ENCODE assay signal across 1 cellular context in the genomic region with DNA sequence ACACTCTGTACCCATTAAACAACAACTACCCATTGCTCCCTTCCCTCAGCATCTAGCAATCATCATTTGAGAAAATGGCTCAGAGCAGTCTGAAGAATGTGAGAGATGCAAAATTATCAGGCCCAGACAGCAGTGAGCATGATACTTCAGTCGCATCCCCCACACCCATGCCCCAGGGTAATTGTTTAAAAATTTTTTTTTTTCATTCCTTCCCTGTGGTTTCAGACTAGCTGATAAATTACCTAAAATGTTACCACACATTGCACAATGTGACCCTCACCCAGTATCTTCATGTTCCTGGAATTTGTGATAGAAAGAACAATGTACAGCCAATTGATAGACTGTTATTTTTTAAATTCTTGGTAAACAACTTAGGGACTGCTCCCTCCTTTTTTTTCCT.
TF ChIP-seq lines count a peak whose summit lies in the region.

No MANE protein-coding gene starts in this region.

TF ChIP-seq in K562, 482 proteins besides CTCF, POLR2A, EP300 and RAD21 (continued from another document and continues in another):
- TF ChIP-seq, protein P1, sequence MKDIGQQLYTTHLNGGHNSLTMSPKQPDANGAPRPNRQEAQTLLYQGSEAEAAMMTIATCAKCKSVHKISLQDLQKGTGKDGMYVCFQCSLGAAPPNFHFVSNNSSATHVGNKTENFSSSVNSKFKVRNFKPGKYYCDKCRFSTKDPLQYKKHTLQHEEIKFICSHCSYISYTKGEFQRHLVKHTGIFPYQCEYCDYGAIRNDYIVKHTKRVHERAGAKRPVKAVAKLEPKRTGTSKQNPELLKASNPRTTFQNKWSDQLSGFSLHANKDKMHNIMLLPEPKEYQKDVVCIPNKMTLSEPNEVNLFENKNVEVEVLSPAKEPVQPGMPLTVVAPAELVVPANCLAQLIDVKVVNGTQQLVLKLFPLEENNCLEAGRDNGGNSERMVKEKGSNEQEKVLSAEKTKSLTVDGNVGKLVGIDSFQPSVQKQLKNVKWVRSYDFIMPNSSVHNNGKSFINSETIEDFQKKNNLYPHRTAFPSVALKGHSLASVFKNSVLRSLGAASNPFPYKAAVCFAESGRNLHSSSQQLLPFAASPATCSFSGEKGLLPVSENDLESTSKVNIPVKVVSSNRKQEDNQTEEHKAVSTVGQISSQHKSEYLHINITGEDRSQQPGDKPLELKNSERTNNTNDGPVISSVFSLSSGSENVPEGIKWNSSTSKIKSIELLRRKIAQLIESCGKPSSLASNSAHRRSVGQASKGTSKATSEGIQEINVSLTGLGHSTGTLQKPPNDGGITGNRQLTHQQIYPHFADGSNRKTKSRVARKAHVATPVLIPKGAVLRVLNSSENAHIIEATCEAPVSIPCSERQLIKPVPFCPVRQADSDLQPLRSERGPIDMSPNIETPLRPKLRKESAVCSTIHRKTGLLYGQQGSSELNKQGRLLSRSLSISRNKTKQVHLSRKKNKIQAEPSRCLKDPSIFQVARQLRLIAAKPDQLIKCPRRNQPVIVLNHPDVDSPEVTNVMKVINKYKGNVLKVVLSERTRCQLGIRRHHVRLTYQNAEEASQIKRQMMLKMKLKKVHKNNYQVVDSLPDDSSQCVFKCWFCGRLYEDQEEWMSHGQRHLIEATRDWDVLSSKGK (CRISPR knock-in tag; IDR thresholded peaks at IDR 0.05): no peak
- TF ChIP-seq CREB1 (IDR thresholded peaks at IDR 0.05): peak; percentile 33; the same call in 1 of the 2 replicates
- no peak for TF ChIP-seq CREB1 (CRISPR knock-in tag; IDR thresholded peaks at IDR 0.05)
- no peak for TF ChIP-seq ZNF511 (CRISPR knock-in tag; IDR thresholded peaks at IDR 0.05)
- no peak for TF ChIP-seq ZNF232 (CRISPR knock-in tag; IDR thresholded peaks at IDR 0.05)
- TF ChIP-seq ZNF778 (CRISPR knock-in tag; IDR thresholded peaks at IDR 0.05): no peak
- TF ChIP-seq, protein P2, sequence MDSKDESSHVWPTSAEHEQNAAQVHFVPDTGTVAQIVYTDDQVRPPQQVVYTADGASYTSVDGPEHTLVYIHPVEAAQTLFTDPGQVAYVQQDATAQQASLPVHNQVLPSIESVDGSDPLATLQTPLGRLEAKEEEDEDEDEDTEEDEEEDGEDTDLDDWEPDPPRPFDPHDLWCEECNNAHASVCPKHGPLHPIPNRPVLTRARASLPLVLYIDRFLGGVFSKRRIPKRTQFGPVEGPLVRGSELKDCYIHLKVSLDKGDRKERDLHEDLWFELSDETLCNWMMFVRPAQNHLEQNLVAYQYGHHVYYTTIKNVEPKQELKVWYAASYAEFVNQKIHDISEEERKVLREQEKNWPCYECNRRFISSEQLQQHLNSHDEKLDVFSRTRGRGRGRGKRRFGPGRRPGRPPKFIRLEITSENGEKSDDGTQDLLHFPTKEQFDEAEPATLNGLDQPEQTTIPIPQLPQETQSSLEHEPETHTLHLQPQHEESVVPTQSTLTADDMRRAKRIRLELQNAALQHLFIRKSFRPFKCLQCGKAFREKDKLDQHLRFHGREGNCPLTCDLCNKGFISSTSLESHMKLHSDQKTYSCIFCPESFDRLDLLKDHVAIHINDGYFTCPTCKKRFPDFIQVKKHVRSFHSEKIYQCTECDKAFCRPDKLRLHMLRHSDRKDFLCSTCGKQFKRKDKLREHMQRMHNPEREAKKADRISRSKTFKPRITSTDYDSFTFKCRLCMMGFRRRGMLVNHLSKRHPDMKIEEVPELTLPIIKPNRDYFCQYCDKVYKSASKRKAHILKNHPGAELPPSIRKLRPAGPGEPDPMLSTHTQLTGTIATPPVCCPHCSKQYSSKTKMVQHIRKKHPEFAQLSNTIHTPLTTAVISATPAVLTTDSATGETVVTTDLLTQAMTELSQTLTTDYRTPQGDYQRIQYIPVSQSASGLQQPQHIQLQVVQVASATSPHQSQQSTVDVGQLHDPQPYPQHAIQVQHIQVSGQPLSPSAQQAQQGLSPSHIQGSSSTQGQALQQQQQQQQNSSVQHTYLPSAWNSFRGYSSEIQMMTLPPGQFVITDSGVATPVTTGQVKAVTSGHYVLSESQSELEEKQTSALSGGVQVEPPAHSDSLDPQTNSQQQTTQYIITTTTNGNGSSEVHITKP (IDR thresholded peaks at IDR 0.05; ENCODE audit: partially characterized antibody): no peak
- peak; percentile 87 for TF ChIP-seq MEIS2 (IDR thresholded peaks at IDR 0.05; ENCODE audit: partially characterized antibody)
- no peak for TF ChIP-seq KHSRP (IDR thresholded peaks at IDR 0.05)
- TF ChIP-seq HIVEP1 (CRISPR knock-in tag; IDR thresholded peaks at IDR 0.05): no peak
- peak; percentile 87 for TF ChIP-seq TCF3 (CRISPR knock-in tag; IDR thresholded peaks at IDR 0.05)
- 0 out of 2 replicates have a peak, but pooled peaks have one; percentile 74 for TF ChIP-seq NBN (IDR thresholded peaks at IDR 0.05; ENCODE audit: low read depth)
- TF ChIP-seq ATF6 (CRISPR knock-in tag; IDR thresholded peaks at IDR 0.05): no peak
- peak; percentile 90 for TF ChIP-seq CEBPG (CRISPR knock-in tag; IDR thresholded peaks at IDR 0.05)
- TF ChIP-seq CEBPG (tag; conservative IDR thresholded peaks at IDR 0.05 in 1 of 2, IDR thresholded peaks at IDR 0.05 in 1 of 2): peak; percentile 88 to 95
- no peak for TF ChIP-seq NR4A1 (CRISPR knock-in tag; IDR thresholded peaks at IDR 0.05)
- TF ChIP-seq NR4A1 (tag; IDR thresholded peaks at IDR 0.05): no peak
- TF ChIP-seq ZBTB26 (CRISPR knock-in tag; IDR thresholded peaks at IDR 0.05): no peak
- TF ChIP-seq, protein P3, sequence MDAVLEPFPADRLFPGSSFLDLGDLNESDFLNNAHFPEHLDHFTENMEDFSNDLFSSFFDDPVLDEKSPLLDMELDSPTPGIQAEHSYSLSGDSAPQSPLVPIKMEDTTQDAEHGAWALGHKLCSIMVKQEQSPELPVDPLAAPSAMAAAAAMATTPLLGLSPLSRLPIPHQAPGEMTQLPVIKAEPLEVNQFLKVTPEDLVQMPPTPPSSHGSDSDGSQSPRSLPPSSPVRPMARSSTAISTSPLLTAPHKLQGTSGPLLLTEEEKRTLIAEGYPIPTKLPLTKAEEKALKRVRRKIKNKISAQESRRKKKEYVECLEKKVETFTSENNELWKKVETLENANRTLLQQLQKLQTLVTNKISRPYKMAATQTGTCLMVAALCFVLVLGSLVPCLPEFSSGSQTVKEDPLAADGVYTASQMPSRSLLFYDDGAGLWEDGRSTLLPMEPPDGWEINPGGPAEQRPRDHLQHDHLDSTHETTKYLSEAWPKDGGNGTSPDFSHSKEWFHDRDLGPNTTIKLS (IDR thresholded peaks at IDR 0.05; ENCODE audit: borderline replicate concordance, low read depth): no peak
- peak; percentile 45; the same call in 1 of the 2 replicates for TF ChIP-seq ZNF436 (CRISPR knock-in tag; IDR thresholded peaks at IDR 0.05)
- no peak for TF ChIP-seq ZNF551 (CRISPR knock-in tag; IDR thresholded peaks at IDR 0.05)
- TF ChIP-seq CHCHD3 (CRISPR knock-in tag; IDR thresholded peaks at IDR 0.05): no peak
- TF ChIP-seq U2AF1 (optimal IDR thresholded peaks at IDR 0.05; ENCODE audit: low read depth, low read length): no peak
- TF ChIP-seq MYNN (IDR thresholded peaks at IDR 0.05): peak; percentile 27; the same call in 1 of the 2 replicates
- TF ChIP-seq MYNN (CRISPR knock-in tag; IDR thresholded peaks at IDR 0.05): no peak
- TF ChIP-seq TRIM24 (IDR thresholded peaks at IDR 0.05): peak; percentile 54 to 88; a peak in 3 of 4 replicates
- peak; percentile 56 for TF ChIP-seq CREM (IDR thresholded peaks at IDR 0.05; ENCODE audit: low read depth)
- TF ChIP-seq DPF2 (IDR thresholded peaks at IDR 0.05): peak; percentile 93
- no peak for TF ChIP-seq SMAD1 (IDR thresholded peaks at IDR 0.05; ENCODE audit: low read depth, low read length, partially characterized antibody)
- TF ChIP-seq, protein P4, sequence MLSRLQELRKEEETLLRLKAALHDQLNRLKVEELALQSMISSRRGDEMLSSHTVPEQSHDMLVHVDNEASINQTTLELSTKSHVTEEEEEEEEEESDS (CRISPR knock-in tag; IDR thresholded peaks at IDR 0.05): no peak
- TF ChIP-seq ZNF24 (IDR thresholded peaks at IDR 0.05): peak; percentile 31; the same call in 1 of the 2 replicates
- no peak for TF ChIP-seq C11orf30 (IDR thresholded peaks at IDR 0.05; ENCODE audit: low read depth)
- TF ChIP-seq MGA (IDR thresholded peaks at IDR 0.05): peak; percentile 15; the same call in 1 of the 2 replicates
